In genomic region chr12:55912908-55913307, GRCh38 we compare ENCODE assay signal across 17 cellular contexts. TPM values are rescaled to one million over a fixed set of nuclear protein-coding genes. Genes with fewer than 3 reads are reported as not detected.
"Had no signal": no experiment of that assay in that cellular context is flagged by ENCODE, and none has a peak within 500 bp of the region (broad histone marks: within the 10 kb centered on the region; RNA-seq: fewer than 3 reads in every experiment).

No MANE protein-coding gene starts in this region.

- H3K4me1 Mint-ChIP-seq: nephron progenitor cell had no signal

- H3K27me3 ChIP-seq: ascending aorta, breast epithelium, gastroesophageal sphincter, heart right ventricle had no signal

- H3K4me1 ChIP-seq: breast epithelium had no signal

- H3K27ac Mint-ChIP-seq: activated CD4-positive, alpha-beta memory T cell treated with anti-CD3 and anti-CD28 coated beads, Interleukin-2, amount 10 ng/mL, durations not matched to agents 7 days and 5 days; nephron progenitor cell; T-helper 1 cell treated with Interleukin-12 subunit alpha and Interleukin-12 subunit beta and Interleukin-4 antibody, amounts not matched to agents 30 μg/mL and 1 μg/mL, for 36 hours had no signal

- H3K4me3 ChIP-seq: ascending aorta, breast epithelium, gastroesophageal sphincter, heart right ventricle had no signal

- H3K9me3 Mint-ChIP-seq: activated CD4-positive, alpha-beta memory T cell treated with anti-CD3 and anti-CD28 coated beads, Interleukin-2, amount 10 ng/mL, durations not matched to agents 7 days and 5 days; nephron progenitor cell; T-helper 1 cell treated with Interleukin-12 subunit alpha and Interleukin-12 subunit beta and Interleukin-4 antibody, amounts not matched to agents 30 μg/mL and 1 μg/mL, for 36 hours had no signal

- H3K36me3 ChIP-seq: breast epithelium had no signal

- ATAC-seq: gastroesophageal sphincter, left cardiac atrium had no signal

- DNase-seq: activated CD4-positive, alpha-beta memory T cell treated with anti-CD3 and anti-CD28 coated beads, Interleukin-2, amount 10 ng/mL, durations not matched to agents 7 days and 5 days; activated CD4-positive, alpha-beta T cell treated with anti-CD3 and anti-CD28 coated beads for 4 hours; activated gamma-delta T cell treated with Interleukin-2 at 50 U/mL for 16 hours; erythroblast; heart right ventricle; left cardiac atrium; mammary epithelial cell; nephron progenitor cell; occipital lobe; stimulated activated CD4-positive, alpha-beta T cell treated with anti-CD3 and anti-CD28 coated beads, Interleukin-2, amount 100 ng/mL, for 48 hours; stimulated activated naive CD4-positive, alpha-beta T cell treated with Interleukin-2 at 50 U/mL for 16 hours; substantia nigra; trophoblast cell had no signal

- H3K4me3 Mint-ChIP-seq: activated CD4-positive, alpha-beta memory T cell treated with anti-CD3 and anti-CD28 coated beads, Interleukin-2, amount 10 ng/mL, durations not matched to agents 7 days and 5 days; nephron progenitor cell; T-helper 1 cell treated with Interleukin-12 subunit alpha and Interleukin-12 subunit beta and Interleukin-4 antibody, amounts not matched to agents 30 μg/mL and 1 μg/mL, for 36 hours had no signal

- H3K9me3 ChIP-seq: ascending aorta, breast epithelium, gastroesophageal sphincter, heart right ventricle had no signal

- H3K27ac ChIP-seq: ascending aorta, breast epithelium, gastroesophageal sphincter, heart right ventricle had no signal

- H3K27me3 Mint-ChIP-seq: activated CD4-positive, alpha-beta memory T cell treated with anti-CD3 and anti-CD28 coated beads, Interleukin-2, amount 10 ng/mL, durations not matched to agents 7 days and 5 days had no signal

RNA-seq across cellular contexts. Expression of gene PMEL, which starts 52.9 kb away (rescaled TPM):
- total RNA-seq: ascending aorta, occipital lobe had no signal
